In the genomic region with DNA sequence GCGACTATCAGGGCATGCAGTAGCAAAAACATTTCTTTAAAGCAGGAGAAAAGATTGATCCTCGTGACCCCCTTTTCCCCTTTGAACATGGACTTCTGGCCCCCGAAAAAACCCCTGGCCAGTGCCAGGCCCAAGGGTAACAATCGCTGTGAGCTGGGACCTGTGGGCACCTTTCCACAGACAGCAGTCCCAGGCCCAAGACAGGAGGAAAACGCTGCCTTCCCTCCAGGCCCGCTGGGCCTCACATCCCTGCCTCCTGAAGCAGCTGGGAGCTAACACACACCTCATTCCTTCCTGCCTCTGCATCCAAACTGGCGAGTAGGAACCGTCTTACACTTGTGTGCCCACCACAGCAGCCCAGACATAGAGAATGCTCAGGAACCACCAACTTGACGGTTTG, we compare ENCODE assay signal across 22 cellular contexts. TPM values are rescaled to one million over a fixed set of nuclear protein-coding genes. Genes with fewer than 3 reads are reported as not detected.
DNase-seq lines count a peak whose midpoint lies in the region; ATAC-seq and TF ChIP-seq lines count a peak whose summit lies in the region.
"Had no signal": no experiment of that assay in that cellular context is flagged by ENCODE, and none has a peak within 500 bp of the region (broad histone marks: within the 10 kb centered on the region; RNA-seq: fewer than 3 reads in every experiment).

No MANE protein-coding gene starts in this region.

- peak overlapping the region; percentile 11 to 12 for H3K18ac ChIP-seq in mesenchymal stem cell (ENCODE audit: low read depth in 1 of 2, low read length in 2 of 2)

- H3K4me3 ChIP-seq in right cardiac atrium (ENCODE audit: low read length): peak overlapping the region; percentile 73
- H3K4me3 ChIP-seq in mesenchymal stem cell (ENCODE audit: insufficient read depth in 1 of 2, low read depth in 1 of 2, low read length in 2 of 2): no peak overlapping the region
- peak overlapping the region in 7 of 8 donors; percentile 15 to 64 (median 33) for H3K4me3 ChIP-seq in spleen
- peak overlapping the region; percentile 23 to 31 for H3K4me3 ChIP-seq in vagina

- H2BK5ac ChIP-seq in mesenchymal stem cell (ENCODE audit: low read depth, low read length, poor library complexity, severe bottlenecking): no peak overlapping the region

- no peak overlapping the region for H2AFZ ChIP-seq in mesenchymal stem cell (ENCODE audit: low read depth, low read length)

- H3K36me3 ChIP-seq in mesenchymal stem cell (ENCODE audit: control insufficient read depth in 1 of 2, insufficient read depth in 2 of 2, low read depth in 1 of 2, low read length in 2 of 2) (no peaks in the 10 kb centered on the region), spleen (no peaks in the 10 kb centered on the region), vagina (no peaks in the 10 kb centered on the region)
- H3K36me3 ChIP-seq: ovary had no signal

- no peak overlapping the region for H2BK120ac ChIP-seq in mesenchymal stem cell (ENCODE audit: low read depth, low read length)

- H2BK15ac ChIP-seq in mesenchymal stem cell (ENCODE audit: low read depth, poor library complexity, severe bottlenecking): no peak overlapping the region

- no peak overlapping the region for H4K91ac ChIP-seq in mesenchymal stem cell (ENCODE audit: low read length)

- no peak overlapping the region for H3K23ac ChIP-seq in mesenchymal stem cell (ENCODE audit: low read length in 2 of 2)

- H3K9me3 ChIP-seq in right cardiac atrium (ENCODE audit: control insufficient read depth, low read length) (no peaks in the 10 kb centered on the region), mesenchymal stem cell (ENCODE audit: control insufficient read depth, low read length) (no peaks in the 10 kb centered on the region), spleen (no peaks in the 10 kb centered on the region), vagina (no peaks in the 10 kb centered on the region)
- H3K9me3 ChIP-seq: ovary had no signal

- no peak overlapping the region for H4K8ac ChIP-seq in mesenchymal stem cell (ENCODE audit: low read length)

- no peak for ATAC-seq in right cardiac atrium
- no peak for ATAC-seq in left ventricle myocardium superior
- ATAC-seq in GM18519 (IDR thresholded peaks at IDR 0.05; ENCODE audit: low FRiP score, unreplicated experiment): no peak
- ATAC-seq: activated CD8-positive, alpha-beta T cell treated with anti-CD3 and anti-CD28 coated beads for 36 hours; SK-N-SH treated with all-trans-retinoic acid at 6 μM for 48 hours; stimulated activated naive CD8-positive, alpha-beta T cell treated with anti-CD3 and anti-CD28 coated beads, Interleukin-15, Interleukin-2, amounts not matched to agents 100 U/mL and 50 U/mL, for 24 hours had no signal

- H3K4me2 ChIP-seq in mesenchymal stem cell (ENCODE audit: low read length, poor library complexity, severe bottlenecking): no peak overlapping the region

- TF ChIP-seq POLR2A in spleen (IDR thresholded peaks at IDR 0.05) (no peak), vagina (IDR thresholded peaks at IDR 0.05) (no peak)

- peak overlapping the region; percentile 47 for H2AK5ac ChIP-seq in mesenchymal stem cell (ENCODE audit: low read length, severe bottlenecking)

- no peak overlapping the region for H3K4ac ChIP-seq in mesenchymal stem cell (ENCODE audit: low read depth in 1 of 2, low read length in 2 of 2)

- no peak overlapping the region for H2BK12ac ChIP-seq in mesenchymal stem cell (ENCODE audit: low read length in 2 of 2)

- TF ChIP-seq CTCF in spleen (IDR thresholded peaks at IDR 0.05 in 8 of 11, conservative IDR thresholded peaks at IDR 0.05 in 3 of 11): no peak
- no peak for TF ChIP-seq CTCF in vagina (IDR thresholded peaks at IDR 0.05)

- peak overlapping the region in 1 of 2 experiments; percentile 26 for H3K14ac ChIP-seq in mesenchymal stem cell (ENCODE audit: low read length in 2 of 2)

- no peak overlapping the region for H3K9ac ChIP-seq in mesenchymal stem cell (ENCODE audit: low read length)

- 74% methylated on average over 9 of the region's 9 CpGs for WGBS in right cardiac atrium
- WGBS in mesenchymal stem cell: 80% methylated on average over 9 of the region's 9 CpGs
- 55 to 77% (median 69%) methylated on average over 8 to 9 of the region's 9 CpGs for WGBS in spleen, 5 donors

- no peaks in the 10 kb centered on the region for H3K27me3 ChIP-seq in right cardiac atrium (ENCODE audit: control insufficient read depth, insufficient read depth)
- H3K27me3 ChIP-seq in mesenchymal stem cell (ENCODE audit: control insufficient read depth in 1 of 2, insufficient read depth in 1 of 2, low read length in 2 of 2): peaks cover 0 to 32% of the 10 kb centered on the region in 2 experiments
- H3K27me3 ChIP-seq in spleen (replicated peaks in 1 of 7): no peaks in the 10 kb centered on the region
- no peaks in the 10 kb centered on the region for H3K27me3 ChIP-seq in vagina
- H3K27me3 ChIP-seq: ovary had no signal

- no peaks in the 10 kb centered on the region for H3K79me1 ChIP-seq in mesenchymal stem cell (replicated peaks; ENCODE audit: low read length, poor library complexity, severe bottlenecking)

- DNase-seq in right cardiac atrium (peak in 1 of 3 donors; percentile 27), left ventricle myocardium superior (no peak), mesenchymal stem cell (no peak), spleen (no peak), vagina (ENCODE audit: extremely low spot score in 2 of 2) (no peak), OCI-M2 (lab: John Stamatoyannopoulos, UW; ENCODE audit: unreplicated experiment) (no peak), NCI-H2227 treated with DMSO at 0.1 percent for 48 hours (lab: John Stamatoyannopoulos, UW) (no peak)
- DNase-seq: activated CD8-positive, alpha-beta T cell treated with anti-CD3 and anti-CD28 coated beads for 36 hours; activated naive CD4-positive, alpha-beta T cell treated with anti-CD3 and anti-CD28 coated beads for 36 hours; activated T-cell treated with anti-CD3 and anti-CD28 coated beads, Interleukin-2, amount 50 U/mL, for 1 hour; aorta; C1 segment of cervical spinal cord; effector CD8-positive, alpha-beta T cell; naive B cell; NCI-H1092 treated with DMSO at 0.1 percent for 48 hours; NCI-H2107; NCI-H510A treated with DMSO at 0.1 percent for 48 hours; ovary; RPMI8226; stimulated activated naive CD8-positive, alpha-beta T cell treated with anti-CD3 and anti-CD28 coated beads, Interleukin-15, Interleukin-2, amounts not matched to agents 100 U/mL and 50 U/mL, for 24 hours had no signal

- no peaks in the 10 kb centered on the region for H3K4me1 ChIP-seq in right cardiac atrium (ENCODE audit: control insufficient read depth, insufficient read depth, low read length)
- H3K4me1 ChIP-seq in mesenchymal stem cell (ENCODE audit: control insufficient read depth, insufficient read depth, low read depth, low read length): peaks cover 17% of the 10 kb centered on the region
- H3K4me1 ChIP-seq in spleen: peaks cover 0 to 16% (median 9%) of the 10 kb centered on the region in 6 donors
- H3K4me1 ChIP-seq in vagina: no peaks in the 10 kb centered on the region

- intact Hi-C loops in right cardiac atrium (cut with DNase I) (loop anchor here in 2 of 4 donors (5.0 kb wide), 2 partner anchors 41 to 49 kb away; no protein-coding TSS in a partner anchor), left ventricle myocardium superior (cut with micrococcal nuclease) (no loop called here), spleen (cut with DNase I; ENCODE audit: low total_unique reads) (loop anchor here (5.0 kb wide), 1 partner anchor 59 kb away; no protein-coding TSS in a partner anchor), vagina (cut with DNase I) (no loop called here)

- H3K27ac ChIP-seq in right cardiac atrium (ENCODE audit: low read length) (peak overlapping the region; percentile 79), mesenchymal stem cell (ENCODE audit: low read length, poor library complexity, severe bottlenecking) (no peak overlapping the region), spleen (peak overlapping the region in 7 of 8 donors; percentile 29 to 83 (median 74)), vagina (no peak overlapping the region)
- H3K27ac ChIP-seq: ovary had no signal

RNA-seq across cellular contexts. Expression of gene VWF, which starts 1.2 kb away (rescaled TPM):
- total RNA-seq in right cardiac atrium (100 to 1,000 TPM; 144 to 388 (median 269) TPM), left ventricle myocardium superior (275 TPM), spleen (100 to 1,000 TPM; 272 to 957 (median 395) TPM), vagina (334 TPM)
- polyA plus RNA-seq in right cardiac atrium (181 TPM), spleen (10 to 100 TPM; 12.9 to 38.6 (median 15.5) TPM)
- 0.07 TPM for polyA plus RNA-seq in mesenchymal stem cell (2013, experiment 1 of 2)
- 0.12 TPM for polyA plus RNA-seq in mesenchymal stem cell (2013, experiment 2 of 2)
- total RNA-seq: activated naive CD4-positive, alpha-beta T cell treated with anti-CD3 and anti-CD28 coated beads for 36 hours had no signal

Comparison
In these comparisons a context has a peak if more than half of its experiments do, and no peak if none do; other contexts are left out.
1. H3K27ac ChIP-seq: peak in right cardiac atrium (single experiment) and spleen (7 of 8); none in mesenchymal stem cell (single experiment) and vagina (single experiment).
2. H3K4me3 ChIP-seq: peak in right cardiac atrium (single experiment), spleen (7 of 8) and vagina (2 of 2); none in mesenchymal stem cell (0 of 2).